In the genomic region with DNA sequence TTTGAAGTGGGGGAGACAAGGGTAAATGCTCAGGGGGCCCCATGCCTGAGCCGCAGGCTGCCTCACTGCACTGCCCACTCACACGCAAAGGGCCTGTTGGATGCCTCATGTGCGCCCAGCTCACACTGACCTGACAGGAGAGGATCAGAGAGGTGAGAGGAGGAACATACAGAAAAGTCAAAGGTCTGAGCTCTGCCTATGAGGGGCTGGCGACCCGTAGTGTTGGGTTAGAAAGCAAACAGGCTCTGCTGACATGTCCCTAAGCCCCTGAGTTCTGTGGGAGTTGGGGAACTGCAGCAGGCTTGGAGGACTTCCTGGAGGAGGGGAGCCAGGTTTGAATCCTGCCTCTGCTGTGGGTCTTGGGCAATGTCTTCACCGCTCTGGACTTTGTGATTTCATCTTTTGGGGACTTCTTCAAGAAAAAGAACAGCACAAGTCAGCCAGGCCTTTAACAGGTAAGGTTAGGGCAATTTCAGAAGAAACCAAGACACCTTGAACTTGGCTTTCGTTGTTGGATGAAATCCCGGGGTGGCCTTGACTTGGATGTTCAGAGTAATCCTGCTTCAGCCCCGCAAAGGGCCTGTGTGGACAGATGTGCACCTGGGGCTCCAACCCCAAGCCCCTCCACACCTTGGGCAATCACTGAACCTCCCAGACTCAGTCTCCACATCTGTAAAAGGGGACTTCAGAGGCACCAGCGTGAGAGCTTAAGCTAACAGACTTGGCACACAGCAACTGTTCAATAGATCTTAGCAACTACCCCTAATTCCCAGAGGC, we compare ENCODE assay signal across 8 cellular contexts.
DNase-seq lines count a peak whose midpoint lies in the region; ATAC-seq, FAIRE-seq and TF ChIP-seq lines count a peak whose summit lies in the region.

No MANE protein-coding gene starts in this region.

- no peak for ATAC-seq in SK-N-SH treated with all-trans-retinoic acid at 6 μM for 48 hours
- no peak for ATAC-seq in pancreas
- ATAC-seq in GM21423 (IDR thresholded peaks at IDR 0.05; ENCODE audit: unreplicated experiment) = no peak
- ATAC-seq in CD8-positive, alpha-beta T cell = no peak

- no peaks in the 10 kb centered on the region for H3K36me3 Mint-ChIP-seq in CD8-positive, alpha-beta T cell

- DNase-seq in SK-N-SH (no peak), pancreas (no peak), uterus (no peak), H4 (ENCODE audit: low spot score) (no peak)
- DNase-seq in CD8-positive, alpha-beta T cell = no peak

- no peak overlapping the region for H3K9ac ChIP-seq in SK-N-SH
- H3K9ac ChIP-seq in endocrine pancreas (ENCODE audit: control insufficient read depth, insufficient read depth, low read length) = peak overlapping the region; percentile 1

- H3K4me2 ChIP-seq in SK-N-SH = peak overlapping the region; percentile 53; the same call in 1 of the 2 replicates

- TF ChIP-seq EP300 in SK-N-SH (IDR thresholded peaks at IDR 0.05; ENCODE audit: borderline replicate concordance in 1 of 2, low read depth in 1 of 2, low read length in 1 of 2) = no peak

- no peaks in the 10 kb centered on the region for H3K9me2 ChIP-seq in SK-N-SH

- H3K4me3 Mint-ChIP-seq in CD8-positive, alpha-beta T cell = no peak overlapping the region

- H4K20me1 ChIP-seq in SK-N-SH (ENCODE audit: insufficient read depth) = no peaks in the 10 kb centered on the region

- peaks cover 18% of the 10 kb centered on the region for H3F3A ChIP-seq in SK-N-SH (replicated peaks; ENCODE audit: insufficient read depth)

- intact Hi-C loops in pancreas (cut with DNase I) (no loop called here), uterus (cut with DNase I; ENCODE audit: low total_unique reads) (no loop called here)
- intact Hi-C loops in CD8-positive, alpha-beta T cell (cut with DNase I, micrococcal nuclease) = no loop called here

- H3K4me1 ChIP-seq in SK-N-SH (ENCODE audit: control insufficient read depth in 1 of 2, insufficient read depth in 2 of 2, low read depth in 1 of 2, low read length in 1 of 2) = peaks cover 13 to 32% of the 10 kb centered on the region in 2 experiments; a peak in 3 of 4 replicates
- H3K4me1 ChIP-seq in endocrine pancreas (ENCODE audit: control insufficient read depth, insufficient read depth, low read length) = no peaks in the 10 kb centered on the region
- peaks cover 9 to 14% (median 12%) of the 10 kb centered on the region in 3 donors for H3K4me1 ChIP-seq in pancreas
- H3K4me1 ChIP-seq in uterus = peaks cover 11 to 13% of the 10 kb centered on the region in 2 donors
- H3K4me1 ChIP-seq in CD8-positive, alpha-beta T cell (ENCODE audit: insufficient read depth, low read length) = no peaks in the 10 kb centered on the region

- peaks cover 14% of the 10 kb centered on the region for H3K4me1 Mint-ChIP-seq in CD8-positive, alpha-beta T cell (ENCODE audit: low read depth)

- H3K27me3 ChIP-seq in SK-N-SH (ENCODE audit: insufficient read depth) (no peaks in the 10 kb centered on the region), endocrine pancreas (ENCODE audit: control insufficient read depth, insufficient read depth, low read length) (no peaks in the 10 kb centered on the region), pancreas (no peaks in the 10 kb centered on the region), uterus (no peaks in the 10 kb centered on the region)
- H3K27me3 ChIP-seq in CD8-positive, alpha-beta T cell (ENCODE audit: insufficient read depth, low read length) = no peaks in the 10 kb centered on the region

- H3K9me3 ChIP-seq in SK-N-SH (no peaks in the 10 kb centered on the region), endocrine pancreas (ENCODE audit: control insufficient read depth, low read length) (no peaks in the 10 kb centered on the region), pancreas (no peaks in the 10 kb centered on the region), uterus (no peaks in the 10 kb centered on the region)
- no peaks in the 10 kb centered on the region for H3K9me3 ChIP-seq in CD8-positive, alpha-beta T cell (ENCODE audit: low read length)

- TF ChIP-seq CTCF in SK-N-SH (IDR thresholded peaks at IDR 0.05) (no peak), pancreas (IDR thresholded peaks at IDR 0.05) (no peak), uterus (IDR thresholded peaks at IDR 0.05) (no peak)
- no peak for TF ChIP-seq CTCF in CD8-positive, alpha-beta T cell (IDR thresholded peaks at IDR 0.05)

- H2AFZ ChIP-seq in SK-N-SH (ENCODE audit: low read depth) = no peak overlapping the region

- POLR2A ChIA-PET in SK-N-SH (lab: Yijun Ruan, JAX) = no interaction called here
- POLR2A ChIA-PET in CD8-positive, alpha-beta T cell (lab: Charles Lee) = no interaction called here

- H3K4me3 ChIP-seq in SK-N-SH (ENCODE audit: low read depth in 2 of 2, low read length in 1 of 2) = no peak overlapping the region
- no peak overlapping the region for H3K4me3 ChIP-seq in endocrine pancreas (ENCODE audit: control insufficient read depth, insufficient read depth, low read length)
- H3K4me3 ChIP-seq in pancreas = no peak overlapping the region
- H3K4me3 ChIP-seq in uterus = no peak overlapping the region
- H3K4me3 ChIP-seq in CD8-positive, alpha-beta T cell (ENCODE audit: low read depth, low read length) = no peak overlapping the region

- TF ChIP-seq POLR2A in uterus (IDR thresholded peaks at IDR 0.05) = no peak

- no peaks in the 10 kb centered on the region for H3K79me2 ChIP-seq in SK-N-SH (ENCODE audit: insufficient read depth)

- no peak for FAIRE-seq in pancreas (lab: Jason Lieb, UNC)

- CTCF ChIA-PET in SK-N-SH (lab: Yijun Ruan, JAX) = interaction anchor here (0.6 to 1.5 kb wide), 2 partner anchors 11 to 841 kb away, joined by 3 to 5 read pairs; no protein-coding TSS in a partner anchor
- CTCF ChIA-PET in CD8-positive, alpha-beta T cell (lab: Charles Lee) = interaction anchor here (1.5 kb wide), 1 partner anchor 21 kb away, joined by 4 read pairs; no protein-coding TSS in a partner anchor

- H3K27ac Mint-ChIP-seq in CD8-positive, alpha-beta T cell = no peak overlapping the region

- no peak for TF ChIP-seq RAD21 in SK-N-SH (IDR thresholded peaks at IDR 0.05; ENCODE audit: low read length)

- H3K9me3 Mint-ChIP-seq in CD8-positive, alpha-beta T cell = no peaks in the 10 kb centered on the region

- WGBS in SK-N-SH (ENCODE audit: low lambda C conversion rate) = 100% methylated on average over 5 of the region's 10 CpGs
- 65 to 66% methylated on average over 10 of the region's 10 CpGs for WGBS in pancreas, 2 donors

- no peaks in the 10 kb centered on the region for H3K27me3 Mint-ChIP-seq in CD8-positive, alpha-beta T cell (ENCODE audit: low read depth)

- no peaks in the 10 kb centered on the region for H3K36me3 ChIP-seq in SK-N-SH (replicated peaks in 1 of 2; ENCODE audit: control insufficient read depth in 1 of 2, insufficient read depth in 2 of 2, low read length in 1 of 2)
- no peaks in the 10 kb centered on the region for H3K36me3 ChIP-seq in endocrine pancreas (ENCODE audit: control insufficient read depth, insufficient read depth, low read length)
- no peaks in the 10 kb centered on the region for H3K36me3 ChIP-seq in pancreas
- H3K36me3 ChIP-seq in uterus = no peaks in the 10 kb centered on the region
- H3K36me3 ChIP-seq in CD8-positive, alpha-beta T cell (ENCODE audit: insufficient read depth, low read length) = no peaks in the 10 kb centered on the region

- H3K27ac ChIP-seq in SK-N-SH (ENCODE audit: low read depth in 2 of 2, low read length in 1 of 2) = peak overlapping the region; percentile 83 to 94
- peak overlapping the region; percentile 42 to 81 (median 70) for H3K27ac ChIP-seq in pancreas
- H3K27ac ChIP-seq in uterus = peak overlapping the region; percentile 92
- H3K27ac ChIP-seq in CD8-positive, alpha-beta T cell (ENCODE audit: low read depth, low read length) = no peak overlapping the region

TF ChIP-seq in SK-N-SH, 30 proteins besides CTCF, POLR2A, EP300 and RAD21 (continues in another document):
- TF ChIP-seq SMC3 (IDR thresholded peaks at IDR 0.05; ENCODE audit: low read depth, low read length) = no peak

TF ChIP-seq in SK-N-SH treated with all-trans-retinoic acid at 6 μM for 48 hours, 23 proteins besides CTCF, POLR2A, EP300 and RAD21 (continues in another document):
- no peak for TF ChIP-seq RARB (CRISPR knock-in tag; IDR thresholded peaks at IDR 0.05)
- TF ChIP-seq, protein P1, sequence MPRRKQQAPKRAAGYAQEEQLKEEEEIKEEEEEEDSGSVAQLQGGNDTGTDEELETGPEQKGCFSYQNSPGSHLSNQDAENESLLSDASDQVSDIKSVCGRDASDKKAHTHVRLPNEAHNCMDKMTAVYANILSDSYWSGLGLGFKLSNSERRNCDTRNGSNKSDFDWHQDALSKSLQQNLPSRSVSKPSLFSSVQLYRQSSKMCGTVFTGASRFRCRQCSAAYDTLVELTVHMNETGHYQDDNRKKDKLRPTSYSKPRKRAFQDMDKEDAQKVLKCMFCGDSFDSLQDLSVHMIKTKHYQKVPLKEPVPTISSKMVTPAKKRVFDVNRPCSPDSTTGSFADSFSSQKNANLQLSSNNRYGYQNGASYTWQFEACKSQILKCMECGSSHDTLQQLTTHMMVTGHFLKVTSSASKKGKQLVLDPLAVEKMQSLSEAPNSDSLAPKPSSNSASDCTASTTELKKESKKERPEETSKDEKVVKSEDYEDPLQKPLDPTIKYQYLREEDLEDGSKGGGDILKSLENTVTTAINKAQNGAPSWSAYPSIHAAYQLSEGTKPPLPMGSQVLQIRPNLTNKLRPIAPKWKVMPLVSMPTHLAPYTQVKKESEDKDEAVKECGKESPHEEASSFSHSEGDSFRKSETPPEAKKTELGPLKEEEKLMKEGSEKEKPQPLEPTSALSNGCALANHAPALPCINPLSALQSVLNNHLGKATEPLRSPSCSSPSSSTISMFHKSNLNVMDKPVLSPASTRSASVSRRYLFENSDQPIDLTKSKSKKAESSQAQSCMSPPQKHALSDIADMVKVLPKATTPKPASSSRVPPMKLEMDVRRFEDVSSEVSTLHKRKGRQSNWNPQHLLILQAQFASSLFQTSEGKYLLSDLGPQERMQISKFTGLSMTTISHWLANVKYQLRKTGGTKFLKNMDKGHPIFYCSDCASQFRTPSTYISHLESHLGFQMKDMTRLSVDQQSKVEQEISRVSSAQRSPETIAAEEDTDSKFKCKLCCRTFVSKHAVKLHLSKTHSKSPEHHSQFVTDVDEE (CRISPR knock-in tag; IDR thresholded peaks at IDR 0.05) = no peak
- TF ChIP-seq ZNF8 (CRISPR knock-in tag; IDR thresholded peaks at IDR 0.05) = no peak
- no peak for TF ChIP-seq ZFP3 (CRISPR knock-in tag; IDR thresholded peaks at IDR 0.05)
- TF ChIP-seq ISL1 (CRISPR knock-in tag; IDR thresholded peaks at IDR 0.05) = no peak
- no peak for TF ChIP-seq ARNTL (CRISPR knock-in tag; IDR thresholded peaks at IDR 0.05; ENCODE audit: borderline replicate concordance, low read depth)
- TF ChIP-seq ZC3H10 (CRISPR knock-in tag; IDR thresholded peaks at IDR 0.05) = no peak
- no peak for TF ChIP-seq CSDC2 (CRISPR knock-in tag; IDR thresholded peaks at IDR 0.05)
- no peak for TF ChIP-seq GLIS3 (CRISPR knock-in tag; IDR thresholded peaks at IDR 0.05)
